In the genomic region with DNA sequence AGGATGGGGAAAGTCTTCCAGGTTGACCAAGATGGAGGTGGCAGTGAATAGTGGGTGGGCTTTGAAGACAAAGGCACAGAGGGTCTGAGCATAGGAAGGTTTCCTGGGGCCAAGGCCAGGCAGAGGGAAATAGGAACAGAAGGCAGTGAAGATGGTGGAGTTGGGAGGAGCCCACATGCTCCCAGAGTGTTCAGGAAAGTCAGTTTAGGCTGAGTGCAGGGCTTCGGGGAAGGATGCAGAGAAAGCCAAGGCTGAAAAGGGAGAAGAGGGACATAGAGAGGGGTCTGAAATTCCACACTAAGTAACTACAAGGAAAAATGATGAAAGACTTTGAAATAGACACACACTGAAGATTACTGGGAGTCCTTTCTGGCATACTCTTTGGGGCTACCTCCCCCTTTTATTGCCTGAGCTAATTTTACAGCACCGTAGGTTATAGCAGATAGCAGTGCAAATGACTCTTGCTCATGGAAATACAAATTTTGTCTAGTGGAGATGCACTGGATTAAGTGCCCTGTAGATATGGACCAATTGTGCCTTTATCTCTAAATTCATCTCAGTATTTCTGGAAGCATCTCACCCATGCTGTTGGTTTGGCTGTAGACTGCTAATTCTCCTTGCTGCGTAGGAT, we compare ENCODE assay signal across 15 cellular contexts. TPM values are rescaled to one million over a fixed set of nuclear protein-coding genes. Genes with fewer than 3 reads are reported as not detected.
"Had no signal": no experiment of that assay in that cellular context is flagged by ENCODE, and none has a peak within 500 bp of the region (broad histone marks: within the 10 kb centered on the region; RNA-seq: fewer than 3 reads in every experiment).

No MANE protein-coding gene starts in this region.

- H3K27me3 ChIP-seq: brain microvascular endothelial cell, esophagus squamous epithelium, neutrophil had no signal

- H3K36me3 Mint-ChIP-seq: activated naive CD4-positive, alpha-beta T cell treated with anti-CD3 and anti-CD28 coated beads, Interleukin-2, amount 50 U/mL, for 72 hours; type B pancreatic cell had no signal

- H3K9me3 ChIP-seq: esophagus squamous epithelium, neutrophil, SK-N-SH had no signal

- H3K9me3 Mint-ChIP-seq: activated naive CD4-positive, alpha-beta T cell treated with anti-CD3 and anti-CD28 coated beads, Interleukin-2, amount 50 U/mL, for 72 hours; type B pancreatic cell had no signal

- H3K27ac Mint-ChIP-seq: type B pancreatic cell had no signal

- H3K4me3 ChIP-seq: esophagus squamous epithelium had no signal

- H3K4me3 Mint-ChIP-seq: type B pancreatic cell had no signal

- ATAC-seq: activated naive CD4-positive, alpha-beta T cell treated with anti-CD3 and anti-CD28 coated beads, Interleukin-2, amount 50 U/mL, for 72 hours had no signal

- DNase-seq: activated CD4-positive, alpha-beta T cell treated with anti-CD3 and anti-CD28 coated beads, Interleukin-2, amount 50 U/mL, for 1 hour; amniotic stem cell; brain microvascular endothelial cell; esophagus squamous epithelium; foreskin fibroblast; mesenchymal stem cell; retina; Right ventricle myocardium superior; SK-N-SH; stimulated activated CD4-positive, alpha-beta T cell treated with anti-CD3 and anti-CD28 coated beads, Interleukin-4, amount 100 ng/mL, for 1 hour had no signal

- H3K27ac ChIP-seq: brain microvascular endothelial cell, esophagus squamous epithelium, neutrophil had no signal

- H3K36me3 ChIP-seq: brain microvascular endothelial cell, esophagus squamous epithelium, neutrophil had no signal

RNA-seq across cellular contexts. Expression of a gene that starts 3.8 kb away (rescaled TPM):
- total RNA-seq: dermis microvascular lymphatic vessel endothelial cell had no signal
- polyA plus RNA-seq: SK-N-SH had no signal

RNA-seq across cellular contexts. Expression of a gene that starts 53.4 kb away (rescaled TPM):
- total RNA-seq: cerebellum, dermis microvascular lymphatic vessel endothelial cell, Right ventricle myocardium superior had no signal
- polyA plus RNA-seq: SK-N-SH had no signal
